In genomic region chr6:105609375-105609991, GRCh38 we compare ENCODE assay signal across 13 cellular contexts.
A peak's percentile ranks its signal among the peaks of the same experiment; 100 is the strongest.
DNase-seq lines count a peak whose midpoint lies in the region; ATAC-seq lines count a peak whose summit lies in the region.
"Had no signal": no experiment of that assay in that cellular context is flagged by ENCODE, and none has a peak within 500 bp of the region (broad histone marks: within the 10 kb centered on the region; RNA-seq: fewer than 3 reads in every experiment).

No MANE protein-coding gene starts in this region.

- H3K27ac ChIP-seq in GM23248 (peak overlapping the region; percentile 90), trophoblast cell (ENCODE audit: low read depth, low read length) (peak overlapping the region; percentile 86)
- H3K27ac ChIP-seq: KMS-11 had no signal

- H3K4me2 ChIP-seq in GM23248 (ENCODE audit: unreplicated experiment) (peak overlapping the region; percentile 51), trophoblast cell (ENCODE audit: low read length) (no peak overlapping the region)
- H3K4me2 ChIP-seq: KMS-11 had no signal

- H3K23ac ChIP-seq in trophoblast cell (ENCODE audit: low read length), result no peak overlapping the region

- H3K27me3 ChIP-seq in GM23248 (replicated peaks; ENCODE audit: insufficient read depth) (no peaks in the 10 kb centered on the region), adipocyte (replicated peaks; ENCODE audit: control insufficient read depth, insufficient read depth, low read length) (no peaks in the 10 kb centered on the region), trophoblast cell (ENCODE audit: insufficient read depth, low read length) (no peaks in the 10 kb centered on the region)
- H3K27me3 ChIP-seq: pancreas had no signal

- peaks cover 20% of the 10 kb centered on the region for H3F3A ChIP-seq in GM23248 (ENCODE audit: insufficient read depth)

- H4K8ac ChIP-seq in trophoblast cell (ENCODE audit: low read depth, low read length), result peak overlapping the region; percentile 32

- H3K9me3 ChIP-seq in GM23248 (ENCODE audit: low read depth) (no peaks in the 10 kb centered on the region), adipocyte (ENCODE audit: control insufficient read depth, low read length) (no peaks in the 10 kb centered on the region), trophoblast cell (ENCODE audit: insufficient read depth, low read depth, low read length) (no peaks in the 10 kb centered on the region)
- H3K9me3 ChIP-seq: pancreas had no signal

- H2BK120ac ChIP-seq in trophoblast cell (ENCODE audit: insufficient read depth, low read length, poor library complexity), result peak overlapping the region; percentile 91

- peaks cover 15% of the 10 kb centered on the region for H3K79me1 ChIP-seq in trophoblast cell (ENCODE audit: low read length)

- no peak overlapping the region for H3K4me3 ChIP-seq in GM23248
- H3K4me3 ChIP-seq in adipocyte (ENCODE audit: low read length), result no peak overlapping the region
- no peak overlapping the region for H3K4me3 ChIP-seq in trophoblast cell (ENCODE audit: low read depth, low read length)
- H3K4me3 ChIP-seq: pancreas had no signal

- peak overlapping the region; percentile 95 for H2BK12ac ChIP-seq in trophoblast cell (ENCODE audit: low read length)

- H3K79me2 ChIP-seq in GM23248 (ENCODE audit: insufficient read depth) (no peaks in the 10 kb centered on the region), trophoblast cell (ENCODE audit: control insufficient read depth, insufficient read depth, low read length, poor library complexity) (no peaks in the 10 kb centered on the region)

- H3K9ac ChIP-seq in GM23248 (peak overlapping the region; percentile 42; the same call in 1 of the 2 replicates), adipocyte (ENCODE audit: low read length) (no peak overlapping the region), trophoblast cell (ENCODE audit: low read length) (no peak overlapping the region)
- H3K9ac ChIP-seq: KMS-11 had no signal

- H2AFZ ChIP-seq in GM23248 (no peak overlapping the region), trophoblast cell (ENCODE audit: insufficient read depth, low read length, poor library complexity) (peak overlapping the region; percentile 45)

- no peak for DNase-seq in GM23248
- DNase-seq in adipocyte (ENCODE audit: low read depth), result peak; percentile 61
- peak; percentile 38 for DNase-seq in glomerular visceral epithelial cell (ENCODE audit: extremely low spot score)
- DNase-seq in trophoblast cell, result no peak
- no peak for DNase-seq in activated naive CD4-positive, alpha-beta T cell (lab: John Stamatoyannopoulos, UW)
- DNase-seq in NCI-H748 (lab: John Stamatoyannopoulos, UW; ENCODE audit: unreplicated experiment), result no peak
- DNase-seq in GDM1 (lab: John Stamatoyannopoulos, UW), result no peak
- DNase-seq: activated CD4-positive, alpha-beta T cell treated with anti-CD3 and anti-CD28 coated beads for 36 hours; activated naive CD8-positive, alpha-beta T cell treated with anti-CD3 and anti-CD28 coated beads, Interleukin-2, amount 50 U/mL, for 24 hours; DMS 273 treated with DMSO at 0.1 percent for 48 hours; pancreas had no signal

- H3K36me3 ChIP-seq in GM23248 (ENCODE audit: low read depth) (no peaks in the 10 kb centered on the region), adipocyte (ENCODE audit: control insufficient read depth, insufficient read depth, low read length, severe bottlenecking) (no peaks in the 10 kb centered on the region), trophoblast cell (ENCODE audit: control insufficient read depth in 1 of 2, insufficient read depth in 2 of 2, low read length in 2 of 2) (no peaks in the 10 kb centered on the region)
- H3K36me3 ChIP-seq: pancreas had no signal

- H3K4me1 ChIP-seq in GM23248 (ENCODE audit: insufficient read depth), result peaks cover 22% of the 10 kb centered on the region
- peaks cover 29% of the 10 kb centered on the region for H3K4me1 ChIP-seq in adipocyte (ENCODE audit: control insufficient read depth, insufficient read depth, low read length)
- H3K4me1 ChIP-seq in trophoblast cell (ENCODE audit: control insufficient read depth in 1 of 2, insufficient read depth in 2 of 2, low read length in 2 of 2), result peaks cover 10 to 19% of the 10 kb centered on the region in 2 experiments
- H3K4me1 ChIP-seq: pancreas had no signal

- WGBS in GM23248 (ENCODE audit: low coverage in 1 of 2, low lambda C conversion rate in 2 of 2, missing lambda C conversion rate in 2 of 2), 2 experiments, result 90 to 92% methylated on average over 14 of the region's 14 CpGs
- WGBS in trophoblast cell (ENCODE audit: extremely low coverage, insufficient coverage, insufficient read length), result no CpG with 5 or more reads among the region's 14 CpGs

- peak overlapping the region; percentile 75 for H3K14ac ChIP-seq in trophoblast cell (ENCODE audit: low read length)

- H2BK5ac ChIP-seq in trophoblast cell (ENCODE audit: low read depth, low read length, poor library complexity), result peak overlapping the region; percentile 80

- peak overlapping the region; percentile 58 for H4K12ac ChIP-seq in trophoblast cell (ENCODE audit: low read depth, low read length)

- peak overlapping the region; percentile 59 for H2AK5ac ChIP-seq in trophoblast cell (ENCODE audit: low read length)

- H3K9me2 ChIP-seq in GM23248 (ENCODE audit: insufficient read depth), result no peaks in the 10 kb centered on the region

- peak overlapping the region; percentile 64 for H3K4ac ChIP-seq in trophoblast cell (ENCODE audit: low read depth, low read length)

- peak overlapping the region; percentile 75 for H4K91ac ChIP-seq in trophoblast cell (ENCODE audit: low read depth, low read length)

- ATAC-seq in GM19328 (IDR thresholded peaks at IDR 0.05; ENCODE audit: unreplicated experiment), result no peak
- ATAC-seq: activated CD4-positive, alpha-beta T cell treated with anti-CD3 and anti-CD28 coated beads for 36 hours; activated naive CD8-positive, alpha-beta T cell treated with anti-CD3 and anti-CD28 coated beads, Interleukin-2, amount 50 U/mL, for 24 hours; pancreas had no signal

- in situ Hi-C loops in GM23248 (cut with MboI), result no loop called here

- no peaks in the 10 kb centered on the region for H4K20me1 ChIP-seq in GM23248 (ENCODE audit: insufficient read depth)

- peak overlapping the region; percentile 80 for H3K18ac ChIP-seq in trophoblast cell (ENCODE audit: low read length)

Comparison
In these comparisons a context has a peak if more than half of its experiments do, and no peak if none do; other contexts are left out.
1. DNase-seq: peak in adipocyte (single experiment) and glomerular visceral epithelial cell (single experiment); none in GM23248 (single experiment), trophoblast cell (0 of 2), activated naive CD4-positive, alpha-beta T cell (0 of 4), NCI-H748 (single experiment) and GDM1 (single experiment).